9 cellular contexts compared by ENCODE assay signal in genomic region chr3:194205675-194206133, GRCh38.
A peak's percentile ranks its signal among the peaks of the same experiment; 100 is the strongest.
DNase-seq lines count a peak whose midpoint lies in the region; ATAC-seq, FAIRE-seq and TF ChIP-seq lines count a peak whose summit lies in the region.
"Had no signal": no experiment of that assay in that cellular context is flagged by ENCODE, and none has a peak within 500 bp of the region (broad histone marks: within the 10 kb centered on the region; RNA-seq: fewer than 3 reads in every experiment).

No MANE protein-coding gene starts in this region.

- no peak overlapping the region for H3K4me3 ChIP-seq in mammary epithelial cell (replicated peaks in 1 of 3; ENCODE audit: insufficient read depth in 1 of 3, low read depth in 2 of 3, low read length in 3 of 3)
- H3K4me3 ChIP-seq in H1 (ENCODE audit: extremely low read depth in 1 of 4, insufficient read depth in 2 of 4, low read depth in 3 of 4, low read length in 4 of 4) = no peak overlapping the region
- peak overlapping the region in 2 of 4 donors; percentile 20 to 22 for H3K4me3 ChIP-seq in upper lobe of left lung
- H3K4me3 ChIP-seq in GM23248 = no peak overlapping the region
- no peak overlapping the region for H3K4me3 ChIP-seq in small intestine (ENCODE audit: low read depth in 1 of 2, low read length in 2 of 2)

- ATAC-seq in upper lobe of left lung (ENCODE audit: low FRiP score in 2 of 2) (peak; percentile 62 to 70), GM21723 (IDR thresholded peaks at IDR 0.05; ENCODE audit: unreplicated experiment) (no peak)

- no peak overlapping the region for H2AK5ac ChIP-seq in H1 (ENCODE audit: low read depth, low read length)

- H4K91ac ChIP-seq in H1 (replicated peaks; ENCODE audit: insufficient read length, low read length) = peak overlapping the region; percentile 92

- no peaks in the 10 kb centered on the region for H3K9me3 Mint-ChIP-seq in MCF 10A (ENCODE audit: unreplicated experiment)
- H3K9me3 Mint-ChIP-seq: stimulated activated naive CD8-positive, alpha-beta T cell treated with anti-CD3 and anti-CD28 coated beads, Interleukin-15, Interleukin-2, amounts not matched to agents 100 ng/mL and 50 ng/mL, for 24 hours had no signal

- no peak overlapping the region for H2BK5ac ChIP-seq in H1 (ENCODE audit: low read depth, low read length)

- TF ChIP-seq POLR2A in H1 (IDR thresholded peaks at IDR 0.05; ENCODE audit: control extremely low read depth in 1 of 2, low read depth in 2 of 2, low read length in 2 of 2) (no peak), upper lobe of left lung (IDR thresholded peaks at IDR 0.05) (no peak)

- no peak overlapping the region for H4K8ac ChIP-seq in H1 (ENCODE audit: extremely low read depth, insufficient read depth, low read length)

- in situ Hi-C loops in mammary epithelial cell (cut with MboI; ENCODE audit: low sequenced_read_pairs in 2 of 2) (no loop called here), GM23248 (cut with MboI) (no loop called here)

- H3K18ac ChIP-seq in H1 (ENCODE audit: extremely low read depth, low read length) = no peak overlapping the region; the same call in 1 of the 2 replicates

- H3K36me3 ChIP-seq in mammary epithelial cell (ENCODE audit: insufficient read depth, low read length) (no peaks in the 10 kb centered on the region), H1 (ENCODE audit: control insufficient read depth in 2 of 4, insufficient read depth in 4 of 4, low read length in 3 of 4) (no peaks in the 10 kb centered on the region), upper lobe of left lung (no peaks in the 10 kb centered on the region), GM23248 (ENCODE audit: low read depth) (no peaks in the 10 kb centered on the region), small intestine (ENCODE audit: control insufficient read depth in 2 of 2, insufficient read depth in 2 of 2, low read length in 2 of 2) (no peaks in the 10 kb centered on the region)

- H2BK15ac ChIP-seq in H1 (ENCODE audit: low read length) = peak overlapping the region; percentile 10; the same call in 1 of the 2 replicates

- no peak overlapping the region for H3K4me3 Mint-ChIP-seq in MCF 10A (ENCODE audit: unreplicated experiment)

- 0 out of 4 replicates have a peak, but pooled peaks of 1 of the 2 experiments have one; percentile 3 for TF ChIP-seq RAD21 in H1 (IDR thresholded peaks at IDR 0.05 in 1 of 2, conservative IDR thresholded peaks at IDR 0.05 in 1 of 2; ENCODE audit: low read depth in 2 of 2, low read length in 2 of 2)

- H4K5ac ChIP-seq in H1 (ENCODE audit: insufficient read length, low read depth, low read length) = no peak overlapping the region

- intact Hi-C loops in mammary epithelial cell (cut with micrococcal nuclease) (no loop called here), MCF 10A (cut with micrococcal nuclease) (no loop called here)

- H3K27ac Mint-ChIP-seq in MCF 10A (ENCODE audit: low read depth, unreplicated experiment) = no peak overlapping the region
- H3K27ac Mint-ChIP-seq: stimulated activated naive CD8-positive, alpha-beta T cell treated with anti-CD3 and anti-CD28 coated beads, Interleukin-15, Interleukin-2, amounts not matched to agents 100 ng/mL and 50 ng/mL, for 24 hours had no signal

- H2BK120ac ChIP-seq in H1 (replicated peaks; ENCODE audit: low read depth, low read length) = no peak overlapping the region

- dilution Hi-C loops in mammary epithelial cell (cut with HindIII; ENCODE audit: low sequenced_read_pairs) = no loop called here

- H3K14ac ChIP-seq in H1 (ENCODE audit: insufficient read length) = no peak overlapping the region

- H3K4ac ChIP-seq in H1 (replicated peaks; ENCODE audit: insufficient read length, low read depth, low read length) = peak overlapping the region; percentile 81

- H3K23ac ChIP-seq in H1 (ENCODE audit: insufficient read length) = no peak overlapping the region

- no peaks in the 10 kb centered on the region for H3K4me1 Mint-ChIP-seq in MCF 10A (ENCODE audit: insufficient read depth, unreplicated experiment)

- H3K27me3 Mint-ChIP-seq in MCF 10A (ENCODE audit: insufficient read depth, unreplicated experiment) = no peaks in the 10 kb centered on the region

- H3K79me1 ChIP-seq in H1 (ENCODE audit: low read depth, low read length) = no peaks in the 10 kb centered on the region

- H3K9me3 ChIP-seq in mammary epithelial cell (replicated peaks; ENCODE audit: insufficient read depth, low read length) (no peaks in the 10 kb centered on the region), H1 (ENCODE audit: insufficient read depth in 2 of 2, low read depth in 1 of 2, low read length in 1 of 2) (no peaks in the 10 kb centered on the region), upper lobe of left lung (no peaks in the 10 kb centered on the region), GM23248 (ENCODE audit: low read depth) (no peaks in the 10 kb centered on the region), small intestine (ENCODE audit: control insufficient read depth, low read depth) (no peaks in the 10 kb centered on the region)

- peaks cover 5% of the 10 kb centered on the region for H3K4me1 ChIP-seq in mammary epithelial cell (ENCODE audit: insufficient read depth, low read length)
- peaks cover 7 to 15% (median 11%) of the 10 kb centered on the region in 4 experiments; a peak in 6 of 7 replicates for H3K4me1 ChIP-seq in H1 (replicated peaks in 1 of 4; ENCODE audit: control insufficient read depth in 3 of 4, insufficient read depth in 4 of 4, low read length in 3 of 4)
- peaks cover 9 to 28% (median 22%) of the 10 kb centered on the region in 4 donors for H3K4me1 ChIP-seq in upper lobe of left lung
- H3K4me1 ChIP-seq in GM23248 (ENCODE audit: insufficient read depth) = no peaks in the 10 kb centered on the region
- H3K4me1 ChIP-seq in small intestine (ENCODE audit: control insufficient read depth in 2 of 2, insufficient read depth in 1 of 2, low read depth in 1 of 2, low read length in 1 of 2) = no peaks in the 10 kb centered on the region

- H3K27ac ChIP-seq in mammary epithelial cell (ENCODE audit: insufficient read depth, low read depth, low read length) = no peak overlapping the region
- H3K27ac ChIP-seq in H1 (ENCODE audit: low read depth, low read length) = no peak overlapping the region
- H3K27ac ChIP-seq in upper lobe of left lung = peak overlapping the region; percentile 22 to 52 (median 46)
- H3K27ac ChIP-seq in GM23248 = no peak overlapping the region
- H3K27ac ChIP-seq in small intestine (ENCODE audit: low read depth in 1 of 2, low read length in 1 of 2) = no peak overlapping the region

- BruUV-seq in mammary epithelial cell (replicated peaks; lab: Mats Ljungman, UMichigan) = no TSS peak
- BruUV-seq in MCF 10A (replicated peaks; lab: Mats Ljungman, UMichigan) = no TSS peak

- H3K4me2 ChIP-seq in mammary epithelial cell (ENCODE audit: insufficient read depth, low read depth, low read length) = no peak overlapping the region
- no peak overlapping the region; a peak in 1 of 4 replicates for H3K4me2 ChIP-seq in H1 (ENCODE audit: insufficient read depth in 1 of 2, low read depth in 2 of 2, low read length in 2 of 2)
- no peak overlapping the region for H3K4me2 ChIP-seq in GM23248 (ENCODE audit: unreplicated experiment)

- no peak overlapping the region for H3K56ac ChIP-seq in H1 (replicated peaks; ENCODE audit: insufficient read length, low read depth, low read length)

- no peaks in the 10 kb centered on the region for H4K20me1 ChIP-seq in mammary epithelial cell (ENCODE audit: insufficient read depth, low read length)
- H4K20me1 ChIP-seq in H1 (replicated peaks in 1 of 2; ENCODE audit: control insufficient read depth in 1 of 2, insufficient read depth in 2 of 2, low read length in 2 of 2) = no peaks in the 10 kb centered on the region
- H4K20me1 ChIP-seq in GM23248 (ENCODE audit: insufficient read depth) = no peaks in the 10 kb centered on the region

- no peaks in the 10 kb centered on the region for H3F3A ChIP-seq in GM23248 (ENCODE audit: insufficient read depth)

- H3K9ac ChIP-seq in mammary epithelial cell (ENCODE audit: insufficient read depth, low read length) = no peak overlapping the region
- H3K9ac ChIP-seq in H1 (replicated peaks in 1 of 4; ENCODE audit: extremely low read depth in 1 of 4, low read depth in 3 of 4, low read length in 3 of 4) = no peak overlapping the region
- no peak overlapping the region for H3K9ac ChIP-seq in GM23248

- H3K79me2 ChIP-seq in mammary epithelial cell (ENCODE audit: insufficient read depth, low read length) (no peaks in the 10 kb centered on the region), H1 (ENCODE audit: control insufficient read depth in 1 of 2, insufficient read depth in 2 of 2, low read length in 2 of 2) (no peaks in the 10 kb centered on the region), GM23248 (ENCODE audit: insufficient read depth) (no peaks in the 10 kb centered on the region)

- H2BK12ac ChIP-seq in H1 (ENCODE audit: low read depth, low read length) = peak overlapping the region; percentile 77; the same call in 1 of the 2 replicates

- no peaks in the 10 kb centered on the region for H3K27me3 ChIP-seq in mammary epithelial cell (ENCODE audit: insufficient read depth, low read length)
- H3K27me3 ChIP-seq in H1 (replicated peaks in 1 of 4; ENCODE audit: control insufficient read depth in 3 of 4, extremely low read depth in 1 of 4, insufficient read depth in 3 of 4, low read length in 3 of 4) = peaks cover 0 to 16% (median 12%) of the 10 kb centered on the region in 4 experiments; a peak in 5 of 7 replicates
- H3K27me3 ChIP-seq in upper lobe of left lung = peaks cover 0 to 8% (median 5%) of the 10 kb centered on the region in 4 donors
- peaks cover 35% of the 10 kb centered on the region for H3K27me3 ChIP-seq in GM23248 (replicated peaks; ENCODE audit: insufficient read depth)
- peaks cover 0 to 2% of the 10 kb centered on the region in 2 donors for H3K27me3 ChIP-seq in small intestine (ENCODE audit: control insufficient read depth in 2 of 2, insufficient read depth in 2 of 2, low read length in 2 of 2)

- DNase-seq in mammary epithelial cell (no peak), MCF 10A (ENCODE audit: unreplicated experiment) (no peak), NOMO-1 (lab: John Stamatoyannopoulos, UW; ENCODE audit: unreplicated experiment in 2 of 2) (peak; percentile 10 to 25), H1 (ENCODE audit: low read depth in 1 of 2, low spot score in 2 of 2) (peak in 1 of 2 experiments; percentile 63), upper lobe of left lung (peak in 1 of 2 donors; percentile 47), GM23248 (no peak), small intestine (no peak)

- H2BK20ac ChIP-seq in H1 (ENCODE audit: low read length) = peak overlapping the region; percentile 8; the same call in 1 of the 2 replicates

- TF ChIP-seq CTCF in mammary epithelial cell (conservative IDR thresholded peaks at IDR 0.05 in 1 of 2, IDR thresholded peaks at IDR 0.05 in 1 of 2; ENCODE audit: extremely low read depth in 1 of 2, insufficient read depth in 1 of 2, low read depth in 1 of 2, low read length in 2 of 2) (no peak), MCF 10A (IDR thresholded peaks at IDR 0.05; ENCODE audit: unreplicated experiment) (no peak), H1 (IDR thresholded peaks at IDR 0.05; ENCODE audit: control extremely low read depth in 1 of 3, insufficient read depth in 1 of 3, low read depth in 1 of 3, low read length in 3 of 3) (no peak), upper lobe of left lung (IDR thresholded peaks at IDR 0.05) (no peak)

- H3K23me2 ChIP-seq in H1 (ENCODE audit: low read depth, low read length) = peaks cover 10% of the 10 kb centered on the region; the same call in 1 of the 2 replicates

- 96% methylated on average over 8 of the region's 8 CpGs for WGBS in mammary epithelial cell (ENCODE audit: low coverage, missing lambda C conversion rate)
- 72% methylated on average over 8 of the region's 8 CpGs; no CpG with 5 or more reads in 1 of the 2 experiments for WGBS in H1 (ENCODE audit: extremely low coverage in 1 of 2, insufficient coverage in 1 of 2, insufficient read length in 1 of 2, insufficient replicate concordance in 2 of 2, low coverage in 1 of 2, low lambda C conversion rate in 2 of 2, missing lambda C conversion rate in 1 of 2), 2 experiments
- WGBS in upper lobe of left lung, 2 donors = 15 to 26% methylated on average over 8 of the region's 8 CpGs
- 82 to 86% methylated on average over 8 of the region's 8 CpGs for WGBS in GM23248 (ENCODE audit: low coverage in 1 of 2, low lambda C conversion rate in 2 of 2, missing lambda C conversion rate in 2 of 2), 2 experiments
- WGBS in small intestine, 3 donors = 66 to 78% (median 76%) methylated on average over 8 of the region's 8 CpGs

- peak overlapping the region; percentile 78 for H2AFZ ChIP-seq in mammary epithelial cell (ENCODE audit: low read depth, low read length)
- H2AFZ ChIP-seq in H1 (ENCODE audit: low read length) = 0 out of 2 replicates have a peak overlapping the region, but pooled peaks have one; percentile 27
- H2AFZ ChIP-seq in GM23248 = no peak overlapping the region

- CTCF ChIA-PET in mammary epithelial cell (lab: Charles Lee; ENCODE audit: low non-redundant PET) = no interaction called here
- CTCF ChIA-PET in MCF 10A (lab: Yijun Ruan, JAX) = no interaction called here
- CTCF ChIA-PET in H1 (lab: Charles Lee; ENCODE audit: partially characterized antibody) = interaction anchor here (1.1 to 1.5 kb wide), 2 partner anchors 64 to 67 kb away, joined by 3 read pairs; no protein-coding TSS in a partner anchor

- FAIRE-seq in H1 (lab: Jason Lieb, UNC) = no peak
- FAIRE-seq in small intestine (lab: Jason Lieb, UNC) = no peak

- no peak for TF ChIP-seq EP300 in H1 (IDR thresholded peaks at IDR 0.05; ENCODE audit: borderline replicate concordance in 1 of 2, low read depth in 2 of 2, low read length in 2 of 2)
- TF ChIP-seq EP300 in upper lobe of left lung (IDR thresholded peaks at IDR 0.05) = no peak

- POLR2A ChIA-PET in MCF 10A (lab: Yijun Ruan, JAX) = interaction anchor here (1.1 kb wide), 1 partner anchor 165 kb away, joined by 3 read pairs; no protein-coding TSS in a partner anchor
- POLR2A ChIA-PET in H1 (lab: Charles Lee; ENCODE audit: partially characterized antibody) = interaction anchor here (1.1 kb wide), 1 partner anchor 64 kb away, joined by 4 read pairs; no protein-coding TSS in a partner anchor

- H3K9me2 ChIP-seq in GM23248 (ENCODE audit: insufficient read depth) = no peaks in the 10 kb centered on the region

- no peaks in the 10 kb centered on the region for H3K36me3 Mint-ChIP-seq in MCF 10A (ENCODE audit: insufficient read depth, unreplicated experiment)

Comparison
In these comparisons a context has a peak if more than half of its experiments do, and no peak if none do; other contexts are left out.
1. DNase-seq: peak in NOMO-1 (2 of 2); none in mammary epithelial cell (single experiment), MCF 10A (single experiment), GM23248 (single experiment) and small intestine (single experiment).
2. H3K27ac ChIP-seq: peak in upper lobe of left lung (4 of 4); none in mammary epithelial cell (single experiment), H1 (single experiment), GM23248 (single experiment) and small intestine (0 of 2).